In genomic region chr5:82480331-82480730, GRCh38 we compare ENCODE assay signal across 24 cellular contexts.
"Had no signal": no experiment of that assay in that cellular context is flagged by ENCODE, and none has a peak within 500 bp of the region (broad histone marks: within the 10 kb centered on the region; RNA-seq: fewer than 3 reads in every experiment).

No MANE protein-coding gene starts in this region.

- DNase-seq: activated CD4-positive, alpha-beta T cell treated with anti-CD3 and anti-CD28 coated beads for 48 hours; activated CD4-positive, alpha-beta T cell treated with anti-CD3 and anti-CD28 coated beads, Interleukin-2, amount 50 U/mL, for 48 hours; activated CD8-positive, alpha-beta memory T cell treated with anti-CD3 and anti-CD28 coated beads, Interleukin-2, amount 50 U/mL, for 4 hours; activated gamma-delta T cell; activated naive CD4-positive, alpha-beta T cell treated with anti-CD3 and anti-CD28 coated beads, Interleukin-2, amount 50 U/mL, for 16 hours; activated T-cell treated with anti-CD3 and anti-CD28 coated beads, Interleukin-2, amount 50 U/mL, for 1 hour; amygdala; effector CD8-positive, alpha-beta T cell; esophagus squamous epithelium; hippocampal formation; kidney; left colon; naive B cell; nephron progenitor cell; pancreas; psoas muscle; stimulated activated CD4-positive, alpha-beta T cell treated with anti-CD3 and anti-CD28 coated beads, Interleukin-2, amount 100 ng/mL, for 48 hours; stimulated activated naive CD8-positive, alpha-beta T cell treated with anti-CD3 and anti-CD28 coated beads, Interleukin-15, Interleukin-2, amounts not matched to agents 100 U/mL and 50 U/mL, for 24 hours; T-helper 17 cell; T1000; uterus; WERI-Rb-1 had no signal

- H3K4me3 ChIP-seq: esophagus squamous epithelium, gastroesophageal sphincter, pancreas, psoas muscle, uterus had no signal

- H3K27me3 ChIP-seq: esophagus squamous epithelium, gastroesophageal sphincter, pancreas, uterus had no signal

- H3K9me3 ChIP-seq: esophagus squamous epithelium, gastroesophageal sphincter, pancreas, psoas muscle, uterus had no signal

- H3K4me1 ChIP-seq: esophagus squamous epithelium, gastroesophageal sphincter, pancreas, psoas muscle, uterus had no signal

- ATAC-seq: activated CD4-positive, CD25-positive, alpha-beta regulatory T cell treated with anti-CD3 and anti-CD28 coated beads, Interleukin-2, amount 50 U/mL, for 24 hours; gastroesophageal sphincter; left colon; pancreas; psoas muscle; stimulated activated naive CD8-positive, alpha-beta T cell treated with anti-CD3 and anti-CD28 coated beads, Interleukin-15, Interleukin-2, amounts not matched to agents 100 U/mL and 50 U/mL, for 24 hours; T-helper 17 cell had no signal

- H3K36me3 ChIP-seq: esophagus squamous epithelium, gastroesophageal sphincter, pancreas, uterus, WERI-Rb-1 had no signal
